ENCODE assay signal across 1 cellular context in the genomic region with DNA sequence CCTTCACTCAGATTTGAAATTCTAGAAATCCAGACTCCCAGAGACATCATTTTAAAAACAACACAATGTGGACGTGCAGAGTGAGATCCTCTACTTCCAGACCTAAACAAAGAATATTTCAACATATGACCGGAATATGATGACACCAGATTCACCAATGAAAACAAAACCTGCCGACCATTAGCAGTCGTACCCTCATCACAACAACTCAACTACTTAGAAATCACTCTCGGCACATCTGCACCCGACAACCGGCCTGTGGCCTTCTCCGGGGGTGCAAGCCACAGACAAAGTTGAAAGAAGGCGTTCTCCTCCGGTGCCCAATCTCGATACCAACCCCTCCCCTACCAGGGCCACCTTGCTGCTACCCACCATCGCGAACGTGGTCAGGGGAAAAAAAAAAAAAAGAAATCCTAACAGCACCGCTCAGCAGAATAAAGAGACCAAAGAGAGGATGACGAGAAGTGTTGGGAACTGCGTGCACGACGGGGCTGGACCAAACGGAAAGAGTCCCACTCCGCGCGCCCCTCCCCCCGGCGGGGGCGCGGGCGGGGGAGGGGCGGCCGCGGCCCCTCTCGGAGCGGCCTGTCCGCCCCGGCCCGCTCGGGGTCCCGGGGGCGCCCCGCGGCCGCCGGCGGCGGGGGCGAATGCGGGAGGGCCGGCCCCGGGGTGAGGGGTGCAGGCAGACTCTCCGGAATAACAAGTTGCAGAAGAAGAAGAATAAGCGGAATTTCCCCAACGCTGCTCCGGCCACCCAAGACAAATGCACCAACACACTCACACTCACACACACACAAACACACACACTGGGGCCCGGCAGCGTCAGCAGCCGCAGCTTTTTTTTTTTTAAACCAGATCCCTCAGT.
TF ChIP-seq lines count a peak whose summit lies in the region.

No MANE protein-coding gene starts in this region.

TF ChIP-seq in H1, 55 proteins besides CTCF, POLR2A, EP300 and RAD21:
- TF ChIP-seq SIN3A (conservative IDR thresholded peaks at IDR 0.05 in 1 of 2, IDR thresholded peaks at IDR 0.05 in 1 of 2; ENCODE audit: low read depth in 1 of 2, low read length in 2 of 2) (peak in 1 of 2 experiments; percentile 30; a peak in 2 of 4 replicates), HDAC2 (IDR thresholded peaks at IDR 0.05; ENCODE audit: borderline replicate concordance in 1 of 2, low read depth in 2 of 2, low read length in 2 of 2) (peak in 1 of 2 experiments; percentile 23; a peak in 1 of 4 replicates), BCL11A (IDR thresholded peaks at IDR 0.05; ENCODE audit: low read depth in 2 of 2, low read length in 2 of 2) (no peak), MAFK (IDR thresholded peaks at IDR 0.05; ENCODE audit: low read depth, low read length) (no peak), SP4 (IDR thresholded peaks at IDR 0.05; ENCODE audit: low read length) (no peak), ASH2L (IDR thresholded peaks at IDR 0.05; ENCODE audit: low read length) (peak; percentile 86), RNF2 (IDR thresholded peaks at IDR 0.05; ENCODE audit: borderline replicate concordance, low read depth, low read length, missing control alignments, poor library complexity, severe bottlenecking) (no peak), RFX5 (IDR thresholded peaks at IDR 0.05; ENCODE audit: borderline replicate concordance, low read depth, low read length) (no peak), SIX5 (IDR thresholded peaks at IDR 0.05; ENCODE audit: low read depth, low read length) (no peak), PHF8 (conservative IDR thresholded peaks at IDR 0.05; ENCODE audit: low read depth, low read length) (0 out of 2 replicates have a peak, but pooled peaks have one; percentile 23), CBX8 (IDR thresholded peaks at IDR 0.05; ENCODE audit: borderline replicate concordance, low read depth, low read length) (no peak), RBBP5 (IDR thresholded peaks at IDR 0.05; ENCODE audit: borderline replicate concordance, low read depth, low read length) (peak; percentile 41; the same call in 1 of the 2 replicates), CHD1 (IDR thresholded peaks at IDR 0.05; ENCODE audit: low read depth, low read length) (no peak), JUN (IDR thresholded peaks at IDR 0.05; ENCODE audit: low read depth, low read length) (no peak)
